In the genomic region with DNA sequence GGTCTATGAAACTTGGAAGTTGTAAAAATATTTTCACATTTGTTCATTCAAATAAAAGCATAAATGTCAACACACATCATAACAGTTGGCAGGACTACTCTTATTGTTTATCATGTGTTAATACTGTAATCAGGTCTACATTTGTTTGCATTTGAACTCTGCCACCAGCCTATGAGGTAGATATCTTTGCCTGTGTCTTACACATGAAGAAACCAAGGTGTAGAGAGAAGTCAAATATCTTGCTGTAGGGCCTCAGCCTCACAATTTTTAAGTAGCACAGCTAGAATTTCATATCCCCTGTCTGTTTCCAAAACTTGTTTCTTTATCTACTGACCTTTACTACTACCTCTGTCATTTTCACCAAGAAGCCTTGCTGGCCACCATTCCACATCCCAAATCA, we compare ENCODE assay signal across 1 cellular context.
TF ChIP-seq lines count a peak whose summit lies in the region.

No MANE protein-coding gene starts in this region.

TF ChIP-seq in GM23338, 12 proteins besides CTCF, POLR2A, EP300 and RAD21 (continued from another document):
- no peak for TF ChIP-seq CREB1 (CRISPR knock-in tag; IDR thresholded peaks at IDR 0.05; ENCODE audit: low read depth)
- TF ChIP-seq ZNF114 (CRISPR knock-in tag; IDR thresholded peaks at IDR 0.05): no peak
